ENCODE assay signal across 8 cellular contexts in genomic region chr2:19901201-19901457, GRCh38. TPM values are rescaled to one million over a fixed set of nuclear protein-coding genes. Genes with fewer than 3 reads are reported as not detected.
DNase-seq lines count a peak whose midpoint lies in the region; ATAC-seq and TF ChIP-seq lines count a peak whose summit lies in the region.

No MANE protein-coding gene starts in this region.

- no peak for DNase-seq in Right ventricle myocardium superior
- no peak for DNase-seq in cardiac septum (ENCODE audit: low spot score)
- no peak for DNase-seq in ascending aorta (ENCODE audit: low spot score in 2 of 2)
- no peak for DNase-seq in left colon
- DNase-seq in testis = no peak
- no peak for DNase-seq in NCI-H1930 (lab: John Stamatoyannopoulos, UW)
- DNase-seq in stimulated activated CD4-positive, alpha-beta T cell treated with anti-CD3 and anti-CD28 coated beads, Interleukin-1b, Interleukin-23, amount 100 ng/mL, for 48 hours = no peak

- TF ChIP-seq POLR2A in testis (IDR thresholded peaks at IDR 0.05) = no peak

- ATAC-seq in Right ventricle myocardium superior (ENCODE audit: poor library complexity) = peak; percentile 43
- ATAC-seq in HG03280 (IDR thresholded peaks at IDR 0.05; ENCODE audit: unreplicated experiment) = peak; percentile 2
- ATAC-seq in left colon = peak; percentile 36

- TF ChIP-seq CTCF in ascending aorta (IDR thresholded peaks at IDR 0.05) = no peak
- no peak for TF ChIP-seq CTCF in testis (IDR thresholded peaks at IDR 0.05)

- H3K27me3 ChIP-seq in ascending aorta = no peaks in the 10 kb centered on the region
- no peaks in the 10 kb centered on the region for H3K27me3 ChIP-seq in testis

- H3K36me3 ChIP-seq in ascending aorta (peaks cover 0 to 6% of the 10 kb centered on the region in 2 donors), testis (ENCODE audit: low read depth, missing control alignments) (no peaks in the 10 kb centered on the region)

- H3K4me3 ChIP-seq in ascending aorta (peak overlapping the region; percentile 79 to 91), testis (peak overlapping the region; percentile 76 to 83)

- H3K27ac ChIP-seq in ascending aorta = peak overlapping the region; percentile 84 to 91
- H3K27ac ChIP-seq in testis = peak overlapping the region; percentile 86 to 87

- H3K4me1 ChIP-seq in ascending aorta (peaks cover 0 to 29% of the 10 kb centered on the region in 2 donors), testis (peaks cover 24% of the 10 kb centered on the region)

- 0 to 1% methylated on average over 18 to 22 of the region's 22 CpGs for WGBS in testis, 2 donors

- no peaks in the 10 kb centered on the region for H3K9me3 ChIP-seq in ascending aorta
- no peaks in the 10 kb centered on the region for H3K9me3 ChIP-seq in testis

- intact Hi-C loops in Right ventricle myocardium superior (cut with DNase I) (no loop called here), cardiac septum (cut with DNase I) (no loop called here), ascending aorta (cut with DNase I) (loop anchor here (5.0 kb wide), 3 partner anchors 151 to 1339 kb away; partner anchors contain the start of genes LAPTM4A and RDH14), left colon (cut with DNase I, micrococcal nuclease) (no loop called here), testis (cut with DNase I; ENCODE audit: low total_unique reads) (no loop called here)

RNA-seq across cellular contexts. Expression of gene TTC32, which starts 0.7 kb away (rescaled TPM):
- total RNA-seq in Right ventricle myocardium superior = 3.3 TPM
- total RNA-seq in cardiac septum = 7.5 TPM
- total RNA-seq in ascending aorta = not detected
- 10 to 100 TPM in 1 of 2 donors, 1 to 10 TPM in 1; 9.8 to 10.4 TPM for total RNA-seq in left colon
- total RNA-seq in testis = 10 to 100 TPM; 24.4 to 25.6 TPM
- polyA plus RNA-seq in testis (ENCODE audit: insufficient read depth, low read depth, low replicate concordance) = 29.9 TPM
